Comparison of ENCODE assay signal across 9 cellular contexts in the genomic region with DNA sequence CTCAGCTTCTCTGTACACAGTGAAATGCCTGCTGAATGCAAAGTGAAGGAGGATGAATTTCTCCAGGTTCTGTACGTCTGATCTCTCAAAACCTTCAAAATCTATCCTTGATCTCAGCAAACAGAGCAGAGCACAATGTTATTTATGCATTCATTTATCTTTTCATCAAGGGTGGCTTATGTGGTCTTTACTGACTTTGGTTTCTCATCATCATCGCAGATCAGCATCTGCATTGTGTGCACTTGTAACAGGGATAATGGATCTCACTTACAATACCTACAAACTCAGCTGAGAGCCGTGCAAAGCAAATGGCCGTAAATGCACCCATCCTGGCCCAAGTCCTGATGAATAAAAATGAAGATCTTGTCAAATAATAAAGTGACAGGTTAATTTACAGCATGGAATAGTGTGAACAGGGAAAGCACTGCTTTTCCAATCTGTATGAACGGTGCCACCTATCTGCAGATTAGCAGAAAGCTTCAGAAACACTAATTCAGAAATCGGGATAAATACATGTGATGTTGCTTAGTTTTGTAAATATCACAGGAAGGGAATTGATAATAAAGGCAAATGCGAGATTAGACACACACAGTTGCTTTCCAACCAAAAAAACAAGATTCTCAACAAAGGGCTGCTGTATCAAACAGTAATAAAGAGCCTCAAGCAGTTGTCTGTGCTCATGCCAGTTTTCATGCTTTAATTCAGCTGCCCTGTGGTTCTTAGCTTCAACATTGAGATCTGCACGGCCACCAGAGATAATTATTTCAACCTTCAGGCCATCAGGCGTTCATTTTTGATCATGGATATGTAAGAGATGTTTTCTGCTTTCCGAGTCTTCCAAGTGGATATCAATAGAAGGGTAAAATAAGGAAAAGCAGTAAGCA.
DNase-seq lines count a peak whose midpoint lies in the region; TF ChIP-seq lines count a peak whose summit lies in the region.
"Had no signal": no experiment of that assay in that cellular context is flagged by ENCODE, and none has a peak within 500 bp of the region (broad histone marks: within the 10 kb centered on the region; RNA-seq: fewer than 3 reads in every experiment).

No MANE protein-coding gene starts in this region.

- DNase-seq in GM12864 (ENCODE audit: low read depth) (no peak), NCI-H1417 (lab: John Stamatoyannopoulos, UW) (peak; percentile 35 to 72 (median 41)), brain microvascular endothelial cell (peak; percentile 10), neural progenitor cell (ENCODE audit: low spot score) (no peak), NOMO-1 (lab: John Stamatoyannopoulos, UW; ENCODE audit: unreplicated experiment in 2 of 2) (no peak), ecto neural progenitor cell (ENCODE audit: low spot score) (no peak), cardiac septum (ENCODE audit: low spot score) (no peak)
- DNase-seq: left cardiac atrium had no signal

- no peaks in the 10 kb centered on the region for H4K20me1 ChIP-seq in neural progenitor cell (ENCODE audit: low read depth)

- no peaks in the 10 kb centered on the region for H3K36me3 ChIP-seq in brain microvascular endothelial cell (replicated peaks)
- no peaks in the 10 kb centered on the region for H3K36me3 ChIP-seq in neural progenitor cell

- H3K9me3 ChIP-seq in neural progenitor cell (ENCODE audit: low read depth): no peaks in the 10 kb centered on the region

- no peak overlapping the region for H2AFZ ChIP-seq in neural progenitor cell (replicated peaks)

- TF ChIP-seq CTCF in GM12864 (IDR thresholded peaks at IDR 0.05; ENCODE audit: low read depth, low read length, missing control alignments): peak; percentile 16
- peak; percentile 55 for TF ChIP-seq CTCF in brain microvascular endothelial cell (IDR thresholded peaks at IDR 0.05; ENCODE audit: low read depth, low read length, missing control alignments)
- TF ChIP-seq CTCF in neural progenitor cell (IDR thresholded peaks at IDR 0.05): peak; percentile 57

- H3K27ac ChIP-seq in brain microvascular endothelial cell (no peak overlapping the region), neural progenitor cell (no peak overlapping the region)

- H3K9me3 Mint-ChIP-seq in neural progenitor cell: no peaks in the 10 kb centered on the region
- H3K9me3 Mint-ChIP-seq: activated naive CD4-positive, alpha-beta T cell treated with anti-CD3 and anti-CD28 coated beads, Interleukin-2, amount 50 U/mL, for 24 hours had no signal

- no peaks in the 10 kb centered on the region for H3K36me3 Mint-ChIP-seq in neural progenitor cell
- H3K36me3 Mint-ChIP-seq: activated naive CD4-positive, alpha-beta T cell treated with anti-CD3 and anti-CD28 coated beads, Interleukin-2, amount 50 U/mL, for 24 hours had no signal

- no peaks in the 10 kb centered on the region for H3K79me2 ChIP-seq in neural progenitor cell (ENCODE audit: low read depth)

- H3K9ac ChIP-seq in neural progenitor cell: no peak overlapping the region

- peaks cover 49% of the 10 kb centered on the region for H3K4me1 Mint-ChIP-seq in neural progenitor cell
- H3K4me1 Mint-ChIP-seq: activated naive CD4-positive, alpha-beta T cell treated with anti-CD3 and anti-CD28 coated beads, Interleukin-2, amount 50 U/mL, for 24 hours had no signal

- in situ Hi-C loops in brain microvascular endothelial cell (cut with HindIII; ENCODE audit: low pct_ligation_motif_present, low sequenced_read_pairs): no loop called here

- H3K4me1 ChIP-seq in neural progenitor cell: peaks cover 39% of the 10 kb centered on the region

- H3F3A ChIP-seq in neural progenitor cell (ENCODE audit: low read depth): peaks cover 18% of the 10 kb centered on the region

- H3K4me3 ChIP-seq in GM12864 (ENCODE audit: low read depth, low read length) (no peak overlapping the region), brain microvascular endothelial cell (ENCODE audit: low read depth, low read length) (no peak overlapping the region), neural progenitor cell (no peak overlapping the region)

- H3K27me3 ChIP-seq in brain microvascular endothelial cell (replicated peaks) (no peaks in the 10 kb centered on the region), neural progenitor cell (no peaks in the 10 kb centered on the region)

- H3K27me3 Mint-ChIP-seq in neural progenitor cell (ENCODE audit: insufficient read depth, low read depth): no peaks in the 10 kb centered on the region
- H3K27me3 Mint-ChIP-seq: activated naive CD4-positive, alpha-beta T cell treated with anti-CD3 and anti-CD28 coated beads, Interleukin-2, amount 50 U/mL, for 24 hours had no signal

- intact Hi-C loops in cardiac septum (cut with DNase I): no loop called here

- no peak overlapping the region for H3K4me2 ChIP-seq in neural progenitor cell

- H3K27ac Mint-ChIP-seq in neural progenitor cell: peak overlapping the region; percentile 40
- H3K27ac Mint-ChIP-seq: activated naive CD4-positive, alpha-beta T cell treated with anti-CD3 and anti-CD28 coated beads, Interleukin-2, amount 50 U/mL, for 24 hours had no signal

- peak overlapping the region; percentile 5 for H3K4me3 Mint-ChIP-seq in neural progenitor cell
- H3K4me3 Mint-ChIP-seq: activated naive CD4-positive, alpha-beta T cell treated with anti-CD3 and anti-CD28 coated beads, Interleukin-2, amount 50 U/mL, for 24 hours had no signal

Comparison
In these comparisons a context has a peak if more than half of its experiments do, and no peak if none do; other contexts are left out.
1. DNase-seq: peak in NCI-H1417 (3 of 3) and brain microvascular endothelial cell (single experiment); none in GM12864 (single experiment), neural progenitor cell (single experiment), NOMO-1 (0 of 2), ecto neural progenitor cell (single experiment) and cardiac septum (single experiment).
2. Peak in every context shown above with its lines, with median percentiles within 50 percentile points of each other: CTCF ChIP-seq.